ENCODE assay signal across 1 cellular context in genomic region chr9:19926774-19927173, GRCh38.
TF ChIP-seq lines count a peak whose summit lies in the region.

No MANE protein-coding gene starts in this region.

TF ChIP-seq in GM23338, 12 proteins besides CTCF, POLR2A, EP300 and RAD21 (continued from another document):
- TF ChIP-seq ZNF462 (CRISPR knock-in tag; IDR thresholded peaks at IDR 0.05) (no peak), POLR2AphosphoS5 (IDR thresholded peaks at IDR 0.05; ENCODE audit: low read depth) (no peak), JUNB (IDR thresholded peaks at IDR 0.05; ENCODE audit: unreplicated experiment) (no peak), EZH2 (IDR thresholded peaks at IDR 0.05; ENCODE audit: low read depth, unreplicated experiment) (no peak), EZH2phosphoT487 (IDR thresholded peaks at IDR 0.05; ENCODE audit: unreplicated experiment) (no peak), NANOG (IDR thresholded peaks at IDR 0.05; ENCODE audit: borderline replicate concordance) (no peak), ETS1 (IDR thresholded peaks at IDR 0.05) (no peak), CREB1 (CRISPR knock-in tag; IDR thresholded peaks at IDR 0.05; ENCODE audit: low read depth) (no peak)
